Comparison of ENCODE assay signal across 8 cellular contexts in genomic region chr5:175444060-175444904, GRCh38.
DNase-seq lines count a peak whose midpoint lies in the region; ATAC-seq lines count a peak whose summit lies in the region.

DRD1 (minus strand) TSS chr5:175444182; CDS start chr5:175443099, 1,083 bp downstream.

- ATAC-seq in GM21390 (IDR thresholded peaks at IDR 0.05; ENCODE audit: unreplicated experiment) (peak; percentile 69), GM18907 (IDR thresholded peaks at IDR 0.05; ENCODE audit: unreplicated experiment) (no peak)

- H3K27me3 ChIP-seq in iPS-15b (ENCODE audit: control insufficient read depth, insufficient read depth, low read length) = peaks cover 65% of the 10 kb centered on the region

- no peak within 1 kb of the TSS for H3K9ac ChIP-seq in iPS-15b (ENCODE audit: low read depth, low read length)

- no peaks in the 10 kb centered on the region for H3K36me3 ChIP-seq in iPS-15b (ENCODE audit: control insufficient read depth, insufficient read depth, low read length)

- no peaks in the 10 kb centered on the region for H3K9me3 ChIP-seq in iPS-15b (ENCODE audit: control insufficient read depth, insufficient read depth, low read length)

- peaks cover 12% of the 10 kb centered on the region for H3K4me1 ChIP-seq in iPS-15b (ENCODE audit: control insufficient read depth, insufficient read depth, low read length)

- DNase-seq in AG20443 (ENCODE audit: low spot score) (peak; percentile 80), T follicular helper cell (ENCODE audit: low read depth) (peak; percentile 10), anterior cingulate cortex (lab: John Stamatoyannopoulos, UW) (peak in 40 of 58 donors; percentile 9 to 66 (median 35)), NK-92 (lab: John Stamatoyannopoulos, UW; ENCODE audit: unreplicated experiment) (no peak)
- DNase-seq in stimulated activated CD4-positive, alpha-beta T cell treated with anti-CD3 and anti-CD28 coated beads, Interleukin-15, amount 100 ng/mL, for 1 hour (ENCODE audit: low read depth in 1 of 2, low spot score in 1 of 2) = peak; percentile 8 to 58

- peak within 1 kb of the TSS; percentile 59 for H3K4me3 ChIP-seq in iPS-15b (ENCODE audit: low read depth, low read length)
